ENCODE assay signal across 1 cellular context in genomic region chr15:90165157-90165556, GRCh38.
TF ChIP-seq lines count a peak whose summit lies in the region.

No MANE protein-coding gene starts in this region.

TF ChIP-seq in K562, 482 proteins besides CTCF, POLR2A, EP300 and RAD21 (continued from another document):
- TF ChIP-seq ARID4B (CRISPR knock-in tag; IDR thresholded peaks at IDR 0.05) = 0 out of 2 replicates have a peak, but pooled peaks have one; percentile 44
- peak; percentile 58; the same call in 1 of the 2 replicates for TF ChIP-seq SMARCA5 (IDR thresholded peaks at IDR 0.05)
- no peak for TF ChIP-seq KLF1 (tag; IDR thresholded peaks at IDR 0.05)
- TF ChIP-seq KDM1A (IDR thresholded peaks at IDR 0.05) = peak in 1 of 2 experiments; percentile 67; a peak in 1 of 4 replicates
- peak; percentile 73 for TF ChIP-seq RBM25 (IDR thresholded peaks at IDR 0.05; ENCODE audit: low read depth, low read length, severe bottlenecking)
- no peak for TF ChIP-seq HBP1 (CRISPR knock-in tag; IDR thresholded peaks at IDR 0.05)
- TF ChIP-seq BCOR (IDR thresholded peaks at IDR 0.05) = peak; percentile 86
